ENCODE assay signal across 25 cellular contexts in genomic region chr5:125276121-125276520, GRCh38.
"Had no signal": no experiment of that assay in that cellular context is flagged by ENCODE, and none has a peak within 500 bp of the region (broad histone marks: within the 10 kb centered on the region; RNA-seq: fewer than 3 reads in every experiment).

No MANE protein-coding gene starts in this region.

- H3K79me2 ChIP-seq: hepatocyte had no signal

- H3K27ac ChIP-seq: brain microvascular endothelial cell, neutrophil, right lobe of liver, tibial nerve, VCaP had no signal

- ATAC-seq: activated CD4-positive, CD25-positive, alpha-beta regulatory T cell treated with anti-CD3 and anti-CD28 coated beads, Interleukin-2, amount 50 U/mL, for 24 hours; effector memory CD8-positive, alpha-beta T cell; gastroesophageal sphincter; left cardiac atrium; natural killer cell; right lobe of liver had no signal

- DNase-seq: activated CD4-positive, alpha-beta T cell treated with anti-CD3 and anti-CD28 coated beads for 48 hours; activated CD4-positive, alpha-beta T cell treated with anti-CD3 and anti-CD28 coated beads, Interleukin-2, amount 50 U/mL, for 48 hours; activated CD8-positive, alpha-beta memory T cell treated with anti-CD3 and anti-CD28 coated beads for 24 hours; activated effector memory CD4-positive, alpha-beta T cell treated with anti-CD3 and anti-CD28 coated beads, Interleukin-2, amount 50 U/mL, for 16 hours; activated naive CD4-positive, alpha-beta T cell treated with anti-CD3 and anti-CD28 coated beads, Interleukin-2, amount 10 ng/mL, durations not matched to agents 7 days and 5 days; activated naive CD8-positive, alpha-beta T cell treated with anti-CD3 and anti-CD28 coated beads, Interleukin-2, amount 10 ng/mL, durations not matched to agents 7 days and 5 days; brain microvascular endothelial cell; cortex of kidney; effector memory CD8-positive, alpha-beta T cell; erythroblast; islet precursor cell; left cardiac atrium; mammary epithelial cell; midbrain; natural killer cell; right lobe of liver; stimulated activated CD4-positive, alpha-beta T cell treated with anti-CD3 and anti-CD28 coated beads, Interleukin-2, amount 100 ng/mL, for 48 hours; stimulated activated naive CD4-positive, alpha-beta T cell treated with Interleukin-2 at 50 U/mL for 16 hours; T-helper 9 cell had no signal

- H3K27me3 ChIP-seq: brain microvascular endothelial cell, gastroesophageal sphincter, hepatocyte, neutrophil, right lobe of liver, tibial nerve had no signal

- H3K4me1 ChIP-seq: right lobe of liver, tibial nerve had no signal

- H3K36me3 ChIP-seq: brain microvascular endothelial cell, gastroesophageal sphincter, neutrophil, right lobe of liver, tibial nerve had no signal

- H3K4me2 ChIP-seq: hepatocyte had no signal

- H3K9me3 ChIP-seq: gastroesophageal sphincter, neutrophil, right lobe of liver, tibial nerve had no signal

- H3K4me3 ChIP-seq: gastroesophageal sphincter, hepatocyte, right lobe of liver, tibial nerve had no signal

- H2AFZ ChIP-seq: hepatocyte had no signal
